8 cellular contexts compared by ENCODE assay signal in genomic region chr5:143182901-143183820, GRCh38.
DNase-seq lines count a peak whose midpoint lies in the region; ATAC-seq lines count a peak whose summit lies in the region.

No MANE protein-coding gene starts in this region.

- peak; percentile 47 for ATAC-seq in HG02938 (IDR thresholded peaks at IDR 0.05; ENCODE audit: unreplicated experiment)

- DNase-seq in NCI-H345 (lab: John Stamatoyannopoulos, UW), result peak; percentile 34
- no peak for DNase-seq in NCI-H345 treated with DMSO at 0.1 percent for 48 hours (lab: John Stamatoyannopoulos, UW; ENCODE audit: unreplicated experiment)
- peak in 4 of 5 experiments; percentile 4 to 82 (median 40) for DNase-seq in T-helper 2 cell
- peak; percentile 39 for DNase-seq in germinal center (ENCODE audit: low spot score)
- peak; percentile 10 for DNase-seq in stimulated activated CD8-positive, alpha-beta memory T cell treated with anti-CD3 and anti-CD28 coated beads, Interleukin-7, amount 100 ng/mL, for 24 hours (ENCODE audit: low read depth)
- no peak for DNase-seq in DMS79 (lab: John Stamatoyannopoulos, UW)
- no peak for DNase-seq in SW480 (ENCODE audit: low spot score)

Comparison
In these comparisons a context has a peak if more than half of its experiments do, and no peak if none do; other contexts are left out.
1. DNase-seq: peak in NCI-H345 (single experiment), T-helper 2 cell (4 of 5), germinal center (single experiment) and stimulated activated CD8-positive, alpha-beta memory T cell treated with anti-CD3 and anti-CD28 coated beads, Interleukin-7, amount 100 ng/mL, for 24 hours (single experiment); none in NCI-H345 treated with DMSO at 0.1 percent for 48 hours (single experiment), DMS79 (single experiment) and SW480 (single experiment).